Comparison of ENCODE assay signal across 14 cellular contexts in genomic region chr11:28009383-28009782, GRCh38.
DNase-seq lines count a peak whose midpoint lies in the region; ATAC-seq and TF ChIP-seq lines count a peak whose summit lies in the region.
"Had no signal": no experiment of that assay in that cellular context is flagged by ENCODE, and none has a peak within 500 bp of the region (broad histone marks: within the 10 kb centered on the region; RNA-seq: fewer than 3 reads in every experiment).

No MANE protein-coding gene starts in this region.

- DNase-seq in AG09309 (ENCODE audit: low read depth) (peak; percentile 34), IMR-90 (peak; percentile 82), astrocyte of the spinal cord (ENCODE audit: low read depth, low spot score) (peak; percentile 58), kidney glomerular epithelial cell (lab: John Stamatoyannopoulos, UW) (peak; percentile 10)
- no peak for DNase-seq in activated naive CD4-positive, alpha-beta T cell (lab: John Stamatoyannopoulos, UW)
- DNase-seq in stimulated activated naive B cell treated with anti-CD40 and anti-IgM and Interleukin-4, amounts not matched to agents 10 μg/mL and 1 μg/mL and 100 μg/mL, for 72 hours, result no peak
- DNase-seq: activated naive CD4-positive, alpha-beta T cell treated with anti-CD3 and anti-CD28 coated beads, Interleukin-2, amount 50 U/mL, for 16 hours; left cardiac atrium; NCI-H1092 treated with DMSO at 0.1 percent for 48 hours had no signal

- H2AK9ac ChIP-seq in IMR-90 (replicated peaks; ENCODE audit: low read depth, low read length, poor library complexity), result no peak overlapping the region

- no TSS peak for BruUV-seq in IMR-90 (replicated peaks; lab: Mats Ljungman, UMichigan)

- H3K4me1 Mint-ChIP-seq in stimulated activated naive B cell treated with anti-CD40 and anti-IgM and Interleukin-4, amounts not matched to agents 10 μg/mL and 1 μg/mL and 100 μg/mL, for 72 hours, result no peaks in the 10 kb centered on the region

- H3K9ac ChIP-seq in IMR-90 (ENCODE audit: low read depth, low read length), result no peak overlapping the region

- peak overlapping the region; percentile 75; the same call in 1 of the 2 replicates for H3K23ac ChIP-seq in IMR-90 (ENCODE audit: low read depth, low read length)

- H2AK5ac ChIP-seq in IMR-90 (ENCODE audit: low read depth, low read length), result no peak overlapping the region

- no peak overlapping the region for H3K56ac ChIP-seq in IMR-90 (ENCODE audit: extremely low read depth, insufficient read depth, low read length)

- no peak for TF ChIP-seq RAD21 in IMR-90 (IDR thresholded peaks at IDR 0.05; ENCODE audit: low read length)

- H3K36me3 ChIP-seq in IMR-90 (ENCODE audit: control insufficient read depth, insufficient read depth, low read length), result peaks cover 3% of the 10 kb centered on the region; the same call in 1 of the 2 replicates
- H3K36me3 ChIP-seq: right atrium auricular region had no signal

- no peak overlapping the region for H3K27ac Mint-ChIP-seq in stimulated activated naive B cell treated with anti-CD40 and anti-IgM and Interleukin-4, amounts not matched to agents 10 μg/mL and 1 μg/mL and 100 μg/mL, for 72 hours
- H3K27ac Mint-ChIP-seq: dendritic cell treated with granulocyte-macrophage colony-stimulating factor and Interleukin-4, amounts not matched to agents 40 ng/mL and 50 ng/mL, for 4 days; T-helper 2 cell treated with Interferon-gamma antibody and Interleukin-4, amounts not matched to agents 5 μg/mL and 100 μg/mL, for 36 hours had no signal

- CTCF ChIA-PET in IMR-90 (lab: Yijun Ruan, JAX), result no interaction called here

- intact Hi-C loops in IMR-90 (cut with micrococcal nuclease), result no loop called here

- H2AFZ ChIP-seq in IMR-90 (replicated peaks; ENCODE audit: low read length, poor library complexity), result no peak overlapping the region

- no peaks in the 10 kb centered on the region for H3K4me1 ChIP-seq in IMR-90 (ENCODE audit: control insufficient read depth, insufficient read depth, low read length)
- H3K4me1 ChIP-seq: right atrium auricular region had no signal

- ATAC-seq in IMR-90 (ENCODE audit: low read depth) (peak; percentile 24; the same call in 1 of the 2 replicates), HG03139 (IDR thresholded peaks at IDR 0.05; ENCODE audit: unreplicated experiment) (no peak), GM21576 (IDR thresholded peaks at IDR 0.05; ENCODE audit: unreplicated experiment) (no peak)
- ATAC-seq in stimulated activated naive B cell treated with anti-CD40 and anti-IgM and Interleukin-4, amounts not matched to agents 10 μg/mL and 1 μg/mL and 100 μg/mL, for 72 hours (replicated peaks), result no peak
- ATAC-seq: left cardiac atrium had no signal

- no peaks in the 10 kb centered on the region for H3K9me3 Mint-ChIP-seq in stimulated activated naive B cell treated with anti-CD40 and anti-IgM and Interleukin-4, amounts not matched to agents 10 μg/mL and 1 μg/mL and 100 μg/mL, for 72 hours
- H3K9me3 Mint-ChIP-seq: dendritic cell treated with granulocyte-macrophage colony-stimulating factor and Interleukin-4, amounts not matched to agents 40 ng/mL and 50 ng/mL, for 4 days had no signal

- H3K9me3 ChIP-seq in IMR-90 (ENCODE audit: control insufficient read depth, insufficient read depth, low read length), result no peaks in the 10 kb centered on the region
- H3K9me3 ChIP-seq: right atrium auricular region had no signal

- no peaks in the 10 kb centered on the region for H3K9me1 ChIP-seq in IMR-90 (ENCODE audit: insufficient read depth, low read length)

- peak overlapping the region; percentile 95 for H2BK5ac ChIP-seq in IMR-90 (ENCODE audit: low read depth, low read length, poor library complexity, severe bottlenecking)

- peak overlapping the region; percentile 80 for H2BK120ac ChIP-seq in IMR-90 (ENCODE audit: low read depth, low read length)

- H3K4me3 Mint-ChIP-seq in stimulated activated naive B cell treated with anti-CD40 and anti-IgM and Interleukin-4, amounts not matched to agents 10 μg/mL and 1 μg/mL and 100 μg/mL, for 72 hours, result no peak overlapping the region
- H3K4me3 Mint-ChIP-seq: dendritic cell treated with granulocyte-macrophage colony-stimulating factor and Interleukin-4, amounts not matched to agents 40 ng/mL and 50 ng/mL, for 4 days; T-helper 2 cell treated with Interferon-gamma antibody and Interleukin-4, amounts not matched to agents 5 μg/mL and 100 μg/mL, for 36 hours had no signal

- TF ChIP-seq CTCF in AG09309 (IDR thresholded peaks at IDR 0.05; ENCODE audit: control insufficient read depth, insufficient read depth, low read depth, low read length, missing control alignments) (no peak), IMR-90 (conservative IDR thresholded peaks at IDR 0.05; ENCODE audit: low read depth, low read length) (no peak), astrocyte of the spinal cord (IDR thresholded peaks at IDR 0.05; ENCODE audit: low read depth, low read length) (no peak)

- dilution Hi-C loops in IMR-90 (cut with HindIII; ENCODE audit: low sequenced_read_pairs, unreplicated experiment), result no loop called here

- H2BK20ac ChIP-seq in IMR-90 (ENCODE audit: low read depth, low read length), result peak overlapping the region; percentile 52; the same call in 1 of the 2 replicates

- TF ChIP-seq POLR2A in IMR-90 (IDR thresholded peaks at IDR 0.05; ENCODE audit: low read depth, low read length), result no peak

- no peaks in the 10 kb centered on the region for H3K79me1 ChIP-seq in IMR-90 (ENCODE audit: low read depth in 1 of 2, low read length in 2 of 2)

- H2BK15ac ChIP-seq in IMR-90 (ENCODE audit: low read depth, low read length), result no peak overlapping the region

- H3K36me3 Mint-ChIP-seq in stimulated activated naive B cell treated with anti-CD40 and anti-IgM and Interleukin-4, amounts not matched to agents 10 μg/mL and 1 μg/mL and 100 μg/mL, for 72 hours, result no peaks in the 10 kb centered on the region

- in situ Hi-C loops in IMR-90 (cut with MboI; ENCODE audit: low sequenced_read_pairs) (no loop called here), astrocyte of the spinal cord (cut with HindIII; ENCODE audit: low sequenced_read_pairs) (no loop called here)

- H3K18ac ChIP-seq in IMR-90 (ENCODE audit: low read depth, low read length), result peak overlapping the region; percentile 88; the same call in 1 of the 2 replicates

- H3K27ac ChIP-seq in IMR-90 (ENCODE audit: insufficient read depth, low read length), result no peak overlapping the region
- H3K27ac ChIP-seq: right atrium auricular region had no signal

- no peak overlapping the region for H4K91ac ChIP-seq in IMR-90 (ENCODE audit: insufficient read depth, low read depth, low read length)

- H4K5ac ChIP-seq in IMR-90 (ENCODE audit: low read depth, low read length), result peak overlapping the region; percentile 83; the same call in 1 of the 2 replicates

- H3K27me3 Mint-ChIP-seq in stimulated activated naive B cell treated with anti-CD40 and anti-IgM and Interleukin-4, amounts not matched to agents 10 μg/mL and 1 μg/mL and 100 μg/mL, for 72 hours, result no peaks in the 10 kb centered on the region
- H3K27me3 Mint-ChIP-seq: dendritic cell treated with granulocyte-macrophage colony-stimulating factor and Interleukin-4, amounts not matched to agents 40 ng/mL and 50 ng/mL, for 4 days had no signal

- no peak overlapping the region for H3K4ac ChIP-seq in IMR-90 (ENCODE audit: low read depth, low read length)

- no peaks in the 10 kb centered on the region for H4K20me1 ChIP-seq in IMR-90 (ENCODE audit: insufficient read depth, low read length)

- peak overlapping the region; percentile 84; the same call in 1 of the 2 replicates for H3K14ac ChIP-seq in IMR-90 (replicated peaks; ENCODE audit: low read depth, low read length)

- H4K8ac ChIP-seq in IMR-90 (ENCODE audit: low read depth in 2 of 2, low read length in 2 of 2), result no peak overlapping the region

- POLR2A ChIA-PET in IMR-90 (lab: Charles Lee; ENCODE audit: unreplicated experiment), result no interaction called here

- H3K4me3 ChIP-seq in AG09309 (ENCODE audit: control insufficient read depth, low read depth, low read length) (no peak overlapping the region), IMR-90 (ENCODE audit: insufficient read depth, low read depth, low read length) (no peak overlapping the region), astrocyte of the spinal cord (ENCODE audit: low read depth, low read length) (no peak overlapping the region)
- H3K4me3 ChIP-seq: right atrium auricular region had no signal

- H3K4me2 ChIP-seq in IMR-90 (ENCODE audit: low read depth, low read length), result peak overlapping the region; percentile 78; the same call in 1 of the 2 replicates

- H3K27me3 ChIP-seq in IMR-90 (ENCODE audit: control insufficient read depth, insufficient read depth, low read length), result no peaks in the 10 kb centered on the region
- H3K27me3 ChIP-seq: right atrium auricular region had no signal

TF ChIP-seq in IMR-90, 13 proteins besides CTCF, POLR2A, EP300 and RAD21 (continues in another document):
- TF ChIP-seq SMC3 (IDR thresholded peaks at IDR 0.05; ENCODE audit: low read depth, low read length) (no peak), MAZ (IDR thresholded peaks at IDR 0.05; ENCODE audit: borderline replicate concordance, low read depth, low read length) (no peak), RCOR1 (IDR thresholded peaks at IDR 0.05; ENCODE audit: insufficient replicate concordance, low read length) (no peak), RFX5 (IDR thresholded peaks at IDR 0.05; ENCODE audit: low read depth, low read length) (no peak), NFE2L2 (IDR thresholded peaks at IDR 0.05; ENCODE audit: low read depth, low read length) (peak; percentile 99), MAFK (IDR thresholded peaks at IDR 0.05; ENCODE audit: low read depth, low read length) (peak; percentile 93), BHLHE40 (IDR thresholded peaks at IDR 0.05; ENCODE audit: low read depth, low read length) (no peak), USF2 (IDR thresholded peaks at IDR 0.05; ENCODE audit: low read depth, low read length) (no peak), MXI1 (IDR thresholded peaks at IDR 0.05; ENCODE audit: borderline replicate concordance, low read depth, low read length) (no peak), FOS (IDR thresholded peaks at IDR 0.05; ENCODE audit: low read depth, low read length) (peak; percentile 59; the same call in 1 of the 2 replicates), CHD1 (IDR thresholded peaks at IDR 0.05; ENCODE audit: low read depth, low read length) (no peak), CEBPB (IDR thresholded peaks at IDR 0.05; ENCODE audit: low read depth, low read length) (peak; percentile 99)

Comparison
In these comparisons a context has a peak if more than half of its experiments do, and no peak if none do; other contexts are left out.
1. DNase-seq: peak in AG09309 (single experiment), IMR-90 (single experiment), astrocyte of the spinal cord (single experiment) and kidney glomerular epithelial cell (single experiment); none in activated naive CD4-positive, alpha-beta T cell (0 of 4) and stimulated activated naive B cell treated with anti-CD40 and anti-IgM and Interleukin-4, amounts not matched to agents 10 μg/mL and 1 μg/mL and 100 μg/mL, for 72 hours (single experiment).